ENCODE assay signal across 18 cellular contexts in the genomic region with DNA sequence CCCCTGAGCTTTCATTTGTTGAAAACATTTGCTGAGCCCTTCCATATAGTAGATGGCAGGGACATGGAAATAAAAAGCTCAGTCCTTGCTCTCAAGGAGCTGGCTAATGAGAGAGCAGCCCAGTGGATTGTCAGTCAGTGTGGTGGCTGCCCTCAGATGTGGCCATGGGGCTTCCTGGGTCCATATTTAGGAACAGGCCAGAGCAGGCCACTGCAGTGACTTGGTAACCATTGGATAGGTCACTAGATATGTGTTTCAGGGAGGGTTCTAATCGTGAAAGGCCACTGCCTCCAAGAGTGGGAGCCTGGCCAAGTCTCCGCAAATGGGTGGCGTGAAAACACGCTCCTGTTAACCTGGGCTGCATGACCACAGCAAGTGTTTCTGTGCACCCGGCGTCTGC. TPM values are rescaled to one million over a fixed set of nuclear protein-coding genes. Genes with fewer than 3 reads are reported as not detected.
"Had no signal": no experiment of that assay in that cellular context is flagged by ENCODE, and none has a peak within 500 bp of the region (broad histone marks: within the 10 kb centered on the region; RNA-seq: fewer than 3 reads in every experiment).

No MANE protein-coding gene starts in this region.

- H3K27ac ChIP-seq: left lung, neutrophil, tibial nerve, uterus had no signal

- H3K36me3 ChIP-seq: left lung, neutrophil, tibial nerve, uterus had no signal

- H3K4me3 Mint-ChIP-seq: activated T-helper 17 cell treated with anti-CD3 and anti-CD28 coated beads, Interleukin-2, amount 50 U/mL, for 72 hours; memory B cell; natural killer cell had no signal

- FAIRE-seq: bronchial epithelial cell, kidney had no signal

- H3K27ac Mint-ChIP-seq: activated T-helper 17 cell treated with anti-CD3 and anti-CD28 coated beads, Interleukin-2, amount 50 U/mL, for 72 hours; memory B cell; natural killer cell had no signal

- H3K4me1 Mint-ChIP-seq: activated T-helper 17 cell treated with anti-CD3 and anti-CD28 coated beads, Interleukin-2, amount 50 U/mL, for 72 hours; memory B cell; natural killer cell had no signal

- ATAC-seq: activated T-helper 17 cell treated with anti-CD3 and anti-CD28 coated beads, Interleukin-2, amount 50 U/mL, for 72 hours; left lung; natural killer cell had no signal

- H3K27me3 Mint-ChIP-seq: activated T-helper 17 cell treated with anti-CD3 and anti-CD28 coated beads, Interleukin-2, amount 50 U/mL, for 72 hours had no signal

- H3K36me3 Mint-ChIP-seq: memory B cell, natural killer cell had no signal

- H3K27me3 ChIP-seq: left lung, tibial nerve, uterus had no signal

- H3K9me3 ChIP-seq: left lung, neutrophil, tibial nerve, uterus had no signal

- H3K9me3 Mint-ChIP-seq: activated T-helper 17 cell treated with anti-CD3 and anti-CD28 coated beads, Interleukin-2, amount 50 U/mL, for 72 hours; memory B cell; natural killer cell had no signal

- DNase-seq: activated CD4-positive, CD25-positive, alpha-beta regulatory T cell treated with anti-CD3 and anti-CD28 coated beads, Interleukin-2, amount 50 U/mL, for 72 hours; activated naive CD4-positive, alpha-beta T cell treated with Interleukin-2 at 50 U/mL for 16 hours; activated T-cell treated with anti-CD3 and anti-CD28 coated beads for 4 hours; aorta; erythroblast; hypothalamus; kidney; left lung; natural killer cell; stimulated activated CD4-positive, alpha-beta T cell treated with anti-CD3 and anti-CD28 coated beads, Interleukin-15, amount 100 ng/mL, for 24 hours; stimulated activated CD4-positive, alpha-beta T cell treated with anti-CD3 and anti-CD28 coated beads, Interleukin-4, amount 100 ng/mL, for 24 hours; stimulated activated naive CD4-positive, alpha-beta T cell; uterus had no signal

- H3K4me1 ChIP-seq: left lung, tibial nerve, uterus had no signal

- H3K4me3 ChIP-seq: left lung, tibial nerve, uterus had no signal

RNA-seq across cellular contexts. Expression of a gene that starts 37.4 kb away (rescaled TPM):
- total RNA-seq: natural killer cell had no signal
